ENCODE assay signal across 22 cellular contexts in genomic region chrX:50333308-50333707, GRCh38.
"Had no signal": no experiment of that assay in that cellular context is flagged by ENCODE, and none has a peak within 500 bp of the region (broad histone marks: within the 10 kb centered on the region; RNA-seq: fewer than 3 reads in every experiment).

No MANE protein-coding gene starts in this region.

- H3K4me1 Mint-ChIP-seq: memory B cell; mesothelial cell of epicardium; neural crest cell; stimulated activated naive B cell treated with anti-CD40 and anti-IgM and Interleukin-4, amounts not matched to agents 10 μg/mL and 1 μg/mL and 100 μg/mL, for 72 hours; stimulated activated naive CD8-positive, alpha-beta T cell treated with anti-CD3 and anti-CD28 coated beads, Interleukin-15, amount 100 ng/mL, for 72 hours had no signal

- H3K27ac Mint-ChIP-seq: memory B cell; mesothelial cell of epicardium; natural killer cell; stimulated activated naive B cell treated with anti-CD40 and anti-IgM and Interleukin-4, amounts not matched to agents 10 μg/mL and 1 μg/mL and 100 μg/mL, for 72 hours; stimulated activated naive CD8-positive, alpha-beta T cell treated with anti-CD3 and anti-CD28 coated beads, Interleukin-15, amount 100 ng/mL, for 72 hours had no signal

- H3K27me3 Mint-ChIP-seq: stimulated activated naive CD8-positive, alpha-beta T cell treated with anti-CD3 and anti-CD28 coated beads, Interleukin-15, amount 100 ng/mL, for 72 hours had no signal

- FAIRE-seq: endometrium, frontal cortex, urothelium cell line had no signal

- H3K4me3 ChIP-seq: heart left ventricle, ovary, right atrium auricular region, sigmoid colon, skin epidermis, testis, transverse colon had no signal

- H3K4me1 ChIP-seq: heart left ventricle, right atrium auricular region, sigmoid colon, testis, transverse colon had no signal

- H3K4me3 Mint-ChIP-seq: memory B cell; mesothelial cell of epicardium; natural killer cell; neural crest cell; stimulated activated naive B cell treated with anti-CD40 and anti-IgM and Interleukin-4, amounts not matched to agents 10 μg/mL and 1 μg/mL and 100 μg/mL, for 72 hours; stimulated activated naive CD8-positive, alpha-beta T cell treated with anti-CD3 and anti-CD28 coated beads, Interleukin-15, amount 100 ng/mL, for 72 hours had no signal

- H3K27me3 ChIP-seq: ovary, right atrium auricular region, sigmoid colon, testis, transverse colon had no signal

- H3K27ac ChIP-seq: heart left ventricle, ovary, right atrium auricular region, sigmoid colon, skin epidermis, testis, transverse colon had no signal

- H3K9me3 Mint-ChIP-seq: natural killer cell; stimulated activated naive CD8-positive, alpha-beta T cell treated with anti-CD3 and anti-CD28 coated beads, Interleukin-15, amount 100 ng/mL, for 72 hours had no signal

- H3K9me3 ChIP-seq: sigmoid colon, testis, transverse colon had no signal

- H3K36me3 ChIP-seq: heart left ventricle, ovary, right atrium auricular region, sigmoid colon, transverse colon had no signal

- H3K36me3 Mint-ChIP-seq: natural killer cell had no signal

- DNase-seq: effector memory CD4-positive, alpha-beta T cell; heart left ventricle; hippocampal formation; left colon; natural killer cell; nucleus accumbens; ovary; sigmoid colon; stimulated activated CD4-positive, alpha-beta T cell treated with anti-CD3 and anti-CD28 coated beads, Interleukin-2, amount 100 ng/mL, for 24 hours; stimulated activated CD4-positive, alpha-beta T cell treated with anti-CD3 and anti-CD28 coated beads, Interleukin-4, amount 100 ng/mL, for 4 hours; stimulated activated naive B cell treated with anti-CD40 and anti-IgM and Interleukin-4, amounts not matched to agents 10 μg/mL and 1 μg/mL and 100 μg/mL, for 72 hours; stimulated activated naive CD8-positive, alpha-beta T cell treated with anti-CD3 and anti-CD28 coated beads, Interleukin-15, amount 100 ng/mL, for 72 hours; testis; transverse colon had no signal
